8 cellular contexts compared by ENCODE assay signal in the genomic region with DNA sequence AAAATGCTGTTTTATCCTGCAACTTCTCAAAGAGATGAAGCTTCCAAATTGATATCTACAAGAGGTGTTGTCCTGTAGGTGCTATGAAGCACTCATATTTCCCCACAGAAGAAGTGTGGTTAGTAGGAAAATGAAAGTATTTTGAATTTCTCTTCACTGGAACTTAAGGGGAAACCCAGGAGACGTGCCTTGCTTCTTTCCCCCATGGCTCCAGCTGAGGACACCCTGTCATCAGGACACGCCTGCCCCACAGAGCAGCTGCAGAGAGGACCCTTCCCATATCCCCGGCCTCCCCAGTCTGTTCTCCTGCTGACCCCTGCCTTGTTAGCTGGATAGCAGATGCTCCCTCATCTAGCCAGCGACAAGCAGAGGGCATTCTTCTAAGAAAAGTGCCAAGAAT.
A peak's percentile ranks its signal among the peaks of the same experiment; 100 is the strongest.
DNase-seq lines count a peak whose midpoint lies in the region; ATAC-seq and TF ChIP-seq lines count a peak whose summit lies in the region.

No MANE protein-coding gene starts in this region.

- DNase-seq in CD4-positive, alpha-beta memory T cell = peak in 3 of 5 donors; percentile 4 to 14 (median 7)
- DNase-seq in activated naive CD8-positive, alpha-beta T cell treated with anti-CD3 and anti-CD28 coated beads, Interleukin-2, amount 50 U/mL, for 16 hours (ENCODE audit: low read depth, low spot score) = peak; percentile 11
- DNase-seq in NCI-H1930 (lab: John Stamatoyannopoulos, UW) = no peak
- no peak for DNase-seq in right lobe of liver
- DNase-seq in esophagus squamous epithelium (lab: John Stamatoyannopoulos, UW) = no peak

- ATAC-seq in GM21515 (IDR thresholded peaks at IDR 0.05; ENCODE audit: unreplicated experiment) (peak; percentile 38), HG03571 (IDR thresholded peaks at IDR 0.05; ENCODE audit: unreplicated experiment) (peak; percentile 17), right lobe of liver (no peak), HG03469 (IDR thresholded peaks at IDR 0.05; ENCODE audit: unreplicated experiment) (no peak)

- intact Hi-C loops in CD4-positive, alpha-beta memory T cell (cut with micrococcal nuclease) = no loop called here
- intact Hi-C loops in right lobe of liver (cut with DNase I) = no loop called here
- intact Hi-C loops in esophagus squamous epithelium (cut with DNase I) = no loop called here

- POLR2A ChIA-PET in CD4-positive, alpha-beta memory T cell (lab: Charles Lee; ENCODE audit: partially characterized antibody) = interaction anchor here (0.8 kb wide), 1 partner anchor 527 kb away, joined by 3 read pairs; no protein-coding TSS in a partner anchor

- no peaks in the 10 kb centered on the region for H3K36me3 Mint-ChIP-seq in CD4-positive, alpha-beta memory T cell

- H3K27ac ChIP-seq in CD4-positive, alpha-beta memory T cell (ENCODE audit: low read depth, low read length) = no peak overlapping the region
- no peak overlapping the region for H3K27ac ChIP-seq in right lobe of liver
- H3K27ac ChIP-seq in esophagus squamous epithelium = no peak overlapping the region

- WGBS in right lobe of liver (ENCODE audit: insufficient coverage, low coverage, low lambda C conversion rate, missing lambda C conversion rate) = 40% methylated on average over 1 of the region's 4 CpGs
- WGBS in esophagus squamous epithelium, 2 donors = 59 to 76% methylated on average over 4 of the region's 4 CpGs

- no peak overlapping the region for H3K4me3 ChIP-seq in CD4-positive, alpha-beta memory T cell (ENCODE audit: low read length in 2 of 2)
- H3K4me3 ChIP-seq in right lobe of liver (no peak overlapping the region), esophagus squamous epithelium (no peak overlapping the region)

- H3K9me3 ChIP-seq in CD4-positive, alpha-beta memory T cell (ENCODE audit: control insufficient read depth in 1 of 2, low read length in 2 of 2) = no peaks in the 10 kb centered on the region
- H3K9me3 ChIP-seq in right lobe of liver (no peaks in the 10 kb centered on the region), esophagus squamous epithelium (no peaks in the 10 kb centered on the region)

- H3K4me1 ChIP-seq in CD4-positive, alpha-beta memory T cell (ENCODE audit: insufficient read depth, low read length) = peaks cover 15% of the 10 kb centered on the region
- H3K4me1 ChIP-seq in right lobe of liver (no peaks in the 10 kb centered on the region), esophagus squamous epithelium (no peaks in the 10 kb centered on the region)

- H3K27me3 Mint-ChIP-seq in CD4-positive, alpha-beta memory T cell = no peaks in the 10 kb centered on the region

- peak overlapping the region in 6 of 7 donors; percentile 47 to 89 (median 70) for H3K27ac Mint-ChIP-seq in CD4-positive, alpha-beta memory T cell

- TF ChIP-seq POLR2A in right lobe of liver (IDR thresholded peaks at IDR 0.05) (no peak), esophagus squamous epithelium (IDR thresholded peaks at IDR 0.05) (no peak)

- no peaks in the 10 kb centered on the region for H3K9me3 Mint-ChIP-seq in CD4-positive, alpha-beta memory T cell

- no peaks in the 10 kb centered on the region for H3K27me3 ChIP-seq in CD4-positive, alpha-beta memory T cell (ENCODE audit: insufficient read depth, low read length)
- H3K27me3 ChIP-seq in right lobe of liver (no peaks in the 10 kb centered on the region), esophagus squamous epithelium (no peaks in the 10 kb centered on the region)

- peak overlapping the region; percentile 75 to 91 (median 82) for H3K4me3 Mint-ChIP-seq in CD4-positive, alpha-beta memory T cell

- CTCF ChIA-PET in CD4-positive, alpha-beta memory T cell (lab: Charles Lee; ENCODE audit: partially characterized antibody) = interaction anchor here (0.9 to 3.0 kb wide), 2 partner anchors 12 to 84 kb away, joined by 3 to 10 read pairs; no protein-coding TSS in a partner anchor

- no peak for TF ChIP-seq CTCF in right lobe of liver (IDR thresholded peaks at IDR 0.05)
- no peak for TF ChIP-seq CTCF in esophagus squamous epithelium (IDR thresholded peaks at IDR 0.05)

- peaks cover 16 to 31% (median 18%) of the 10 kb centered on the region in 4 donors for H3K4me1 Mint-ChIP-seq in CD4-positive, alpha-beta memory T cell

- H3K36me3 ChIP-seq in CD4-positive, alpha-beta memory T cell (ENCODE audit: insufficient read depth, low read length) = no peaks in the 10 kb centered on the region
- H3K36me3 ChIP-seq in right lobe of liver (no peaks in the 10 kb centered on the region), esophagus squamous epithelium (no peaks in the 10 kb centered on the region)

Comparison
In these comparisons a context has a peak if more than half of its experiments do, and no peak if none do; other contexts are left out.
1. DNase-seq: peak in CD4-positive, alpha-beta memory T cell (3 of 5) and activated naive CD8-positive, alpha-beta T cell treated with anti-CD3 and anti-CD28 coated beads, Interleukin-2, amount 50 U/mL, for 16 hours (single experiment); none in NCI-H1930 (0 of 2), right lobe of liver (0 of 3) and esophagus squamous epithelium (single experiment).
2. ATAC-seq: peak in GM21515 (single experiment) and HG03571 (single experiment); none in right lobe of liver (0 of 4) and HG03469 (single experiment).